Comparison of ENCODE assay signal across 24 cellular contexts in genomic region chr12:131796754-131797587, GRCh38. TPM values are rescaled to one million over a fixed set of nuclear protein-coding genes. Genes with fewer than 3 reads are reported as not detected.
DNase-seq lines count a peak whose midpoint lies in the region; ATAC-seq and TF ChIP-seq lines count a peak whose summit lies in the region.
"Had no signal": no experiment of that assay in that cellular context is flagged by ENCODE, and none has a peak within 500 bp of the region (broad histone marks: within the 10 kb centered on the region; RNA-seq: fewer than 3 reads in every experiment).

No MANE protein-coding gene starts in this region.

- H2AK5ac ChIP-seq in trophoblast cell (ENCODE audit: low read length), result no peak overlapping the region

- no peak overlapping the region for H4K12ac ChIP-seq in trophoblast cell (ENCODE audit: low read depth, low read length)

- peak overlapping the region in 2 of 11 experiments; percentile 6 to 63; a peak in 3 of 22 replicates for H3K27ac ChIP-seq in BLaER1 treated with 17β-estradiol and CSF1 and Interleukin-3, amounts not matched to agents 10 nM and 100 nM
- H3K27ac ChIP-seq in trophoblast cell (ENCODE audit: low read depth, low read length), result no peak overlapping the region
- H3K27ac ChIP-seq: gastrocnemius medialis, HL-60, SJCRH30, suprapubic skin, VCaP had no signal

- peaks cover 6% of the 10 kb centered on the region for H3K27me3 Mint-ChIP-seq in endothelial cell (ENCODE audit: unreplicated experiment)
- H3K27me3 Mint-ChIP-seq: activated naive CD4-positive, alpha-beta T cell treated with anti-CD3 and anti-CD28 coated beads, Interleukin-2, amount 50 U/mL, for 24 hours; activated T-helper 17 cell treated with anti-CD3 and anti-CD28 coated beads, Interleukin-2, amount 50 U/mL, for 72 hours; natural killer cell treated with Interleukin-12 subunit alpha and Interleukin-12 subunit beta and Interleukin-15 and Interleukin-18, amount 100 ng/mL, for 72 hours had no signal

- peak overlapping the region; percentile 69 for H4K91ac ChIP-seq in trophoblast cell (ENCODE audit: low read depth, low read length)

- H2AFZ ChIP-seq in trophoblast cell (ENCODE audit: insufficient read depth, low read length, poor library complexity), result no peak overlapping the region

- no peak overlapping the region for H3K23ac ChIP-seq in trophoblast cell (ENCODE audit: low read length)

- peaks cover 42 to 80% (median 68%) of the 10 kb centered on the region in 11 experiments for H3K36me3 ChIP-seq in BLaER1 treated with 17β-estradiol and CSF1 and Interleukin-3, amounts not matched to agents 10 nM and 100 nM
- H3K36me3 ChIP-seq in trophoblast cell (ENCODE audit: control insufficient read depth in 1 of 2, insufficient read depth in 2 of 2, low read length in 2 of 2), result peaks cover 39 to 43% of the 10 kb centered on the region in 2 experiments

- H3K14ac ChIP-seq in trophoblast cell (ENCODE audit: low read length), result no peak overlapping the region

- H3K27ac Mint-ChIP-seq in endothelial cell (ENCODE audit: unreplicated experiment), result peak overlapping the region; percentile 74
- H3K27ac Mint-ChIP-seq: activated naive CD4-positive, alpha-beta T cell treated with anti-CD3 and anti-CD28 coated beads, Interleukin-2, amount 50 U/mL, for 24 hours; activated T-helper 17 cell treated with anti-CD3 and anti-CD28 coated beads, Interleukin-2, amount 50 U/mL, for 72 hours; natural killer cell treated with Interleukin-12 subunit alpha and Interleukin-12 subunit beta and Interleukin-15 and Interleukin-18, amount 100 ng/mL, for 72 hours had no signal

- no peaks in the 10 kb centered on the region for H3K79me2 ChIP-seq in trophoblast cell (ENCODE audit: control insufficient read depth, insufficient read depth, low read length, poor library complexity)

- no peak overlapping the region for H2BK12ac ChIP-seq in trophoblast cell (ENCODE audit: low read length)

- H3K4me3 Mint-ChIP-seq in endothelial cell (ENCODE audit: unreplicated experiment), result peak overlapping the region; percentile 83
- H3K4me3 Mint-ChIP-seq: activated naive CD4-positive, alpha-beta T cell treated with anti-CD3 and anti-CD28 coated beads, Interleukin-2, amount 50 U/mL, for 24 hours; activated T-helper 17 cell treated with anti-CD3 and anti-CD28 coated beads, Interleukin-2, amount 50 U/mL, for 72 hours; natural killer cell treated with Interleukin-12 subunit alpha and Interleukin-12 subunit beta and Interleukin-15 and Interleukin-18, amount 100 ng/mL, for 72 hours; stimulated activated effector memory CD8-positive, alpha-beta T cell treated with anti-CD3 and anti-CD28 coated beads, Interleukin-12 subunit alpha, Interleukin-12 subunit beta, amount 100 ng/mL, for 72 hours had no signal

- no peaks in the 10 kb centered on the region for H3K9me3 Mint-ChIP-seq in endothelial cell (ENCODE audit: unreplicated experiment)
- H3K9me3 Mint-ChIP-seq: activated naive CD4-positive, alpha-beta T cell treated with anti-CD3 and anti-CD28 coated beads, Interleukin-2, amount 50 U/mL, for 24 hours; activated T-helper 17 cell treated with anti-CD3 and anti-CD28 coated beads, Interleukin-2, amount 50 U/mL, for 72 hours; natural killer cell treated with Interleukin-12 subunit alpha and Interleukin-12 subunit beta and Interleukin-15 and Interleukin-18, amount 100 ng/mL, for 72 hours; stimulated activated effector memory CD8-positive, alpha-beta T cell treated with anti-CD3 and anti-CD28 coated beads, Interleukin-12 subunit alpha, Interleukin-12 subunit beta, amount 100 ng/mL, for 72 hours had no signal

- H2BK5ac ChIP-seq in trophoblast cell (ENCODE audit: low read depth, low read length, poor library complexity), result no peak overlapping the region

- no peak overlapping the region for H3K4ac ChIP-seq in trophoblast cell (ENCODE audit: low read depth, low read length)

- H3K4me1 Mint-ChIP-seq in endothelial cell (ENCODE audit: unreplicated experiment), result peaks cover 9% of the 10 kb centered on the region
- H3K4me1 Mint-ChIP-seq: activated naive CD4-positive, alpha-beta T cell treated with anti-CD3 and anti-CD28 coated beads, Interleukin-2, amount 50 U/mL, for 24 hours; activated T-helper 17 cell treated with anti-CD3 and anti-CD28 coated beads, Interleukin-2, amount 50 U/mL, for 72 hours had no signal

- peaks cover 0 to 81% (median 32%) of the 10 kb centered on the region in 11 experiments; a peak in 14 of 22 replicates for H4K20me1 ChIP-seq in BLaER1 treated with 17β-estradiol and CSF1 and Interleukin-3, amounts not matched to agents 10 nM and 100 nM

- H2BK120ac ChIP-seq in trophoblast cell (ENCODE audit: insufficient read depth, low read length, poor library complexity), result no peak overlapping the region

- no CpG with 5 or more reads among the region's 28 CpGs for WGBS in trophoblast cell (ENCODE audit: extremely low coverage, insufficient coverage, insufficient read length)

- peak overlapping the region in 2 of 11 experiments; percentile 10 to 28; a peak in 6 of 22 replicates for H3K9ac ChIP-seq in BLaER1 treated with 17β-estradiol and CSF1 and Interleukin-3, amounts not matched to agents 10 nM and 100 nM
- no peak overlapping the region for H3K9ac ChIP-seq in trophoblast cell (ENCODE audit: low read length)

- peaks cover 4% of the 10 kb centered on the region for H3K79me1 ChIP-seq in trophoblast cell (ENCODE audit: low read length)

- peak overlapping the region in 9 of 11 experiments; percentile 55 to 95 (median 91); a peak in 17 of 22 replicates for H3K4me2 ChIP-seq in BLaER1 treated with 17β-estradiol and CSF1 and Interleukin-3, amounts not matched to agents 10 nM and 100 nM
- no peak overlapping the region for H3K4me2 ChIP-seq in trophoblast cell (ENCODE audit: low read length)

- ATAC-seq in HG02852 (IDR thresholded peaks at IDR 0.05; ENCODE audit: unreplicated experiment), result no peak
- ATAC-seq: activated T-helper 17 cell treated with anti-CD3 and anti-CD28 coated beads, Interleukin-2, amount 50 U/mL, for 72 hours; gastrocnemius medialis; natural killer cell treated with Interleukin-12 subunit alpha and Interleukin-12 subunit beta and Interleukin-15 and Interleukin-18, amount 100 ng/mL, for 72 hours; stimulated activated effector memory CD8-positive, alpha-beta T cell treated with anti-CD3 and anti-CD28 coated beads, Interleukin-12 subunit alpha, Interleukin-12 subunit beta, amount 100 ng/mL, for 72 hours had no signal

- H3K27me3 ChIP-seq in BLaER1 treated with 17β-estradiol and CSF1 and Interleukin-3, amounts not matched to agents 10 nM and 100 nM, result no peaks in the 10 kb centered on the region
- H3K27me3 ChIP-seq in trophoblast cell (ENCODE audit: insufficient read depth, low read length), result no peaks in the 10 kb centered on the region
- H3K27me3 ChIP-seq: gastrocnemius medialis, SJCRH30, suprapubic skin had no signal

- TF ChIP-seq CTCF in NB4 (IDR thresholded peaks at IDR 0.05; ENCODE audit: low read depth, low read length) (peak; percentile 21), endothelial cell (IDR thresholded peaks at IDR 0.05; ENCODE audit: unreplicated experiment) (no peak)

- peaks cover 34% of the 10 kb centered on the region for H3K36me3 Mint-ChIP-seq in endothelial cell (ENCODE audit: low read depth, unreplicated experiment)
- H3K36me3 Mint-ChIP-seq: natural killer cell treated with Interleukin-12 subunit alpha and Interleukin-12 subunit beta and Interleukin-15 and Interleukin-18, amount 100 ng/mL, for 72 hours had no signal

- H3K4me1 ChIP-seq in BLaER1 treated with 17β-estradiol and CSF1 and Interleukin-3, amounts not matched to agents 10 nM and 100 nM, result peaks cover 29 to 89% (median 82%) of the 10 kb centered on the region in 10 experiments
- peaks cover 11 to 14% of the 10 kb centered on the region in 2 experiments for H3K4me1 ChIP-seq in trophoblast cell (ENCODE audit: control insufficient read depth in 1 of 2, insufficient read depth in 2 of 2, low read length in 2 of 2)
- H3K4me1 ChIP-seq: gastrocnemius medialis, SJCRH30 had no signal

- no peak overlapping the region for H4K8ac ChIP-seq in trophoblast cell (ENCODE audit: low read depth, low read length)

- DNase-seq in NB4 (ENCODE audit: low read depth) (peak; percentile 46), endothelial cell (ENCODE audit: low spot score) (no peak), trophoblast cell (peak in 1 of 2 donors; percentile 51), NCI-H1694 (lab: John Stamatoyannopoulos, UW) (no peak), SIG-M5 (lab: John Stamatoyannopoulos, UW) (no peak)
- DNase-seq: activated CD4-positive, alpha-beta T cell treated with anti-CD3 and anti-CD28 coated beads for 48 hours; gastrocnemius medialis; GOT3; Karpas-422; NCI-H1436 treated with DMSO at 0.1 percent for 48 hours; NCI-H2107; NCI-H748 treated with DMSO at 0.1 percent for 48 hours; SJCRH30; SW 1271 had no signal

- no peak for TF ChIP-seq POLR2A in NB4 (IDR thresholded peaks at IDR 0.05; ENCODE audit: extremely low read depth, insufficient read length)

- no peaks in the 10 kb centered on the region for H3K9me3 ChIP-seq in BLaER1 treated with 17β-estradiol and CSF1 and Interleukin-3, amounts not matched to agents 10 nM and 100 nM (replicated peaks in 1 of 11)
- peaks cover 4% of the 10 kb centered on the region for H3K9me3 ChIP-seq in trophoblast cell (ENCODE audit: insufficient read depth, low read depth, low read length)
- H3K9me3 ChIP-seq: Caco-2, gastrocnemius medialis, SJCRH30, suprapubic skin had no signal

- no peak overlapping the region for H3K4me3 ChIP-seq in BLaER1 treated with 17β-estradiol and CSF1 and Interleukin-3, amounts not matched to agents 10 nM and 100 nM
- H3K4me3 ChIP-seq in NB4 (ENCODE audit: low read depth, low read length) (no peak overlapping the region), trophoblast cell (ENCODE audit: low read depth, low read length) (no peak overlapping the region)
- H3K4me3 ChIP-seq: gastrocnemius medialis, SJCRH30, suprapubic skin had no signal

- no peak overlapping the region for H3K18ac ChIP-seq in trophoblast cell (ENCODE audit: low read length)

RNA-seq across cellular contexts. Expression of gene MMP17, which starts 31.2 kb away (rescaled TPM):
- total RNA-seq in endothelial cell (ENCODE audit: unreplicated experiment), result 6.3 TPM
- 12.7 and 12.8 TPM in 2 replicates for polyA plus RNA-seq in trophoblast cell (2013)
- total RNA-seq: natural killer cell treated with Interleukin-12 subunit alpha and Interleukin-12 subunit beta and Interleukin-15 and Interleukin-18, amount 100 ng/mL, for 72 hours had no signal
